ENCODE assay signal across 29 cellular contexts in the genomic region with DNA sequence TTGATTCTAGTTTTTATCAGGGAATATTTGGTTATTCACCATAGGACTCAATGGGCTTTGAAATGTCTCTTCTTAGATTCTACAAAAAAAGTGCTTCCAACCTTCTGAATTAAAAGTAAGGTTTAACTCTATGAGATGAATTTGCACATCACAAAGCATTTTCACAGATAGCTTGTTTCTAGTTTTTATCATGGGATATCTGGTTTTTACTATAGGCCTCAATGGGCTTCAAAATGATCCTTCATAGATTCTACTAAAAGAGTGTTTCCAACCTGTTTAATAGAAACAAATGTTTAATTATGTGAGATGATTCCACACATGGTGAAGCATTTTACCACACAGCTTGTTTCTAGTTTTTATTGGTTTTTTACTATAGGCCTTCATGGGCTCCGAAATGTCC.
"Had no signal": no experiment of that assay in that cellular context is flagged by ENCODE, and none has a peak within 500 bp of the region (broad histone marks: within the 10 kb centered on the region; RNA-seq: fewer than 3 reads in every experiment).

No MANE protein-coding gene starts in this region.

- FAIRE-seq: colon, endometrium, endothelial cell of umbilical vein, frontal cortex had no signal

- ATAC-seq: effector memory CD8-positive, alpha-beta T cell; esophagus mucosa; foreskin keratinocyte; gastrocnemius medialis; gastroesophageal sphincter; heart left ventricle; heart right ventricle had no signal

- H3K9me3 ChIP-seq: esophagus muscularis mucosa, gastrocnemius medialis, gastroesophageal sphincter had no signal

- H3K79me2 ChIP-seq: hepatocyte had no signal

- DNase-seq: colonic mucosa; cortex of kidney; dermis blood vessel endothelial cell; dorsolateral prefrontal cortex; effector CD4-positive, alpha-beta T cell; effector CD8-positive, alpha-beta T cell; effector memory CD4-positive, alpha-beta T cell; effector memory CD8-positive, alpha-beta T cell; endodermal cell; erythroblast; esophagus squamous epithelium; foreskin fibroblast; foreskin keratinocyte; foreskin melanocyte; gastrocnemius medialis; glutamatergic neuron; head of caudate nucleus; heart left ventricle; heart right ventricle had no signal

- H3K27me3 ChIP-seq: colonic mucosa, dorsolateral prefrontal cortex, esophagus muscularis mucosa, esophagus squamous epithelium, foreskin keratinocyte, gastrocnemius medialis, gastroesophageal sphincter, heart left ventricle, heart right ventricle, hepatocyte had no signal

- H2AFZ ChIP-seq: hepatocyte had no signal

- H3K36me3 ChIP-seq: colonic mucosa, esophagus muscularis mucosa, esophagus squamous epithelium, gastrocnemius medialis, gastroesophageal sphincter, heart left ventricle, heart right ventricle had no signal

- H3K4me1 ChIP-seq: colonic mucosa, esophagus muscularis mucosa, esophagus squamous epithelium, foreskin keratinocyte, gastrocnemius medialis, gastroesophageal sphincter, heart left ventricle, heart right ventricle had no signal

- H3K4me2 ChIP-seq: hepatocyte had no signal

- H3K4me3 ChIP-seq: colonic mucosa, coronary artery, dorsolateral prefrontal cortex, esophagus muscularis mucosa, esophagus squamous epithelium, gastrocnemius medialis, gastroesophageal sphincter, heart left ventricle, heart right ventricle, hepatocyte had no signal

- H3K27ac ChIP-seq: colonic mucosa, coronary artery, dorsolateral prefrontal cortex, epithelial cell of prostate, esophagus muscularis mucosa, esophagus squamous epithelium, foreskin keratinocyte, gastrocnemius medialis, gastroesophageal sphincter, heart left ventricle, heart right ventricle, hepatocyte had no signal
